Comparison of ENCODE assay signal across 18 cellular contexts in the genomic region with DNA sequence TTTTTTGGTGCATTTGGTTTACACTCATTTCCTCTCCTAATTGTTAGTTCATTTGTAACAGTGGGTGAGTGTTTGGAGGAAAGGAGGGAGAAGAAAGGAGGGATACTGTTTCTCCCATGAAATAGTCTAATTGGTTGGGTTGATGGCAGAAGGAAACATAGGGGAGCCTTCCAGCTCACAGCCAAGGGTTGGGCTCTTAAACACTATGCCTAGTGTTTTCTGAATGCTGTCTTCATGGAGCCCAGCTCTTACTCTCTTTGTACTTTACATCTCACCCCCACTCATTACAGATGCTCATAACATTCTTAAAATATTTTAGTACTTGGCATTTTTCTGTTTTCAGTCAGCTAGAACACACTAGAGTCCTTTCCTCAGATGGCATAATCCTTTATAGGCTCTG. TPM values are rescaled to one million over a fixed set of nuclear protein-coding genes. Genes with fewer than 3 reads are reported as not detected.
DNase-seq lines count a peak whose midpoint lies in the region; ATAC-seq, FAIRE-seq and TF ChIP-seq lines count a peak whose summit lies in the region.
"Had no signal": no experiment of that assay in that cellular context is flagged by ENCODE, and none has a peak within 500 bp of the region (broad histone marks: within the 10 kb centered on the region; RNA-seq: fewer than 3 reads in every experiment).

No MANE protein-coding gene starts in this region.

- H3K79me2 ChIP-seq in endothelial cell of umbilical vein (ENCODE audit: control insufficient read depth, insufficient read depth, low read length), result no peaks in the 10 kb centered on the region

- dilution Hi-C loops in endothelial cell of umbilical vein (cut with MboI; ENCODE audit: extremely low pct_ligation_motif_present, low sequenced_read_pairs), result no loop called here

- H3K4me1 ChIP-seq in endothelial cell of umbilical vein (ENCODE audit: control insufficient read depth, extremely low read depth, insufficient read depth, low read length) (no peaks in the 10 kb centered on the region), testis (peaks cover 11% of the 10 kb centered on the region), esophagus squamous epithelium (peaks cover 0 to 14% (median 0%) of the 10 kb centered on the region in 3 donors)

- no peak for ATAC-seq in GM21737 (IDR thresholded peaks at IDR 0.05; ENCODE audit: unreplicated experiment)
- ATAC-seq in HG02588 (IDR thresholded peaks at IDR 0.05; ENCODE audit: unreplicated experiment), result no peak

- H4K20me1 ChIP-seq in endothelial cell of umbilical vein (replicated peaks; ENCODE audit: control insufficient read depth, extremely low read depth, insufficient read depth, low read length), result no peaks in the 10 kb centered on the region

- no peaks in the 10 kb centered on the region for H3K9me1 ChIP-seq in endothelial cell of umbilical vein (replicated peaks; ENCODE audit: control insufficient read depth, extremely low read depth, insufficient read depth, low read length)

- no peak overlapping the region for H2AFZ ChIP-seq in endothelial cell of umbilical vein (ENCODE audit: low read depth, low read length)

- FAIRE-seq in endothelial cell of umbilical vein (lab: Jason Lieb, UNC), result peak; percentile 49
- FAIRE-seq: endometrium, K562 had no signal

- DNase-seq in COLO829 (ENCODE audit: low spot score) (peak; percentile 79), RPMI7951 (ENCODE audit: low read depth) (peak; percentile 40), endothelial cell of umbilical vein (ENCODE audit: low read depth, low spot score) (no peak), pons (ENCODE audit: low spot score) (peak; percentile 51), testis (no peak), esophagus squamous epithelium (lab: John Stamatoyannopoulos, UW) (no peak)
- DNase-seq: caudate nucleus; HCEC 1CT; NCI-H1417; NCI-H446 treated with DMSO at 0.1 percent for 48 hours; ovary; stimulated activated CD4-positive, alpha-beta T cell treated with anti-CD3 and anti-CD28 coated beads, Interleukin-12 subunit alpha, Interleukin-12 subunit beta, amount 100 ng/mL, for 4 hours; stomach had no signal

- no TSS peak for BruUV-seq in endothelial cell of umbilical vein (replicated peaks; lab: Mats Ljungman, UMichigan)

- CTCF ChIA-PET in endothelial cell of umbilical vein (lab: Charles Lee), result interaction anchor here (0.9 to 2.5 kb wide), 6 partner anchors 10 to 80 kb away, joined by 3 to 19 read pairs (median 9); no protein-coding TSS in a partner anchor

- no peak overlapping the region for H3K9ac ChIP-seq in endothelial cell of umbilical vein (replicated peaks; ENCODE audit: extremely low read depth, insufficient read depth, low read length)

- no peak overlapping the region for H3K4me3 ChIP-seq in endothelial cell of umbilical vein (replicated peaks in 1 of 3; ENCODE audit: insufficient read depth in 1 of 3, low read depth in 1 of 3, low read length in 3 of 3)
- H3K4me3 ChIP-seq in testis, result no peak overlapping the region
- no peak overlapping the region for H3K4me3 ChIP-seq in esophagus squamous epithelium
- H3K4me3 ChIP-seq: K562, ovary, stomach had no signal

- H3K27me3 ChIP-seq in endothelial cell of umbilical vein (ENCODE audit: control insufficient read depth in 2 of 2, insufficient read depth in 2 of 2, low read length in 2 of 2) (no peaks in the 10 kb centered on the region), testis (no peaks in the 10 kb centered on the region), esophagus squamous epithelium (no peaks in the 10 kb centered on the region)
- H3K27me3 ChIP-seq: ovary, stomach had no signal

- no peak overlapping the region for H3K27ac ChIP-seq in endothelial cell of umbilical vein (ENCODE audit: insufficient read depth, low read depth, low read length)
- H3K27ac ChIP-seq in testis, result no peak overlapping the region
- no peak overlapping the region for H3K27ac ChIP-seq in esophagus squamous epithelium
- H3K27ac ChIP-seq: ovary, VCaP had no signal

- no peak overlapping the region for H3K4me2 ChIP-seq in endothelial cell of umbilical vein (ENCODE audit: insufficient read depth, low read length)

- intact Hi-C loops in endothelial cell of umbilical vein (cut with micrococcal nuclease), result no loop called here
- intact Hi-C loops in testis (cut with DNase I; ENCODE audit: low total_unique reads), result no loop called here
- intact Hi-C loops in esophagus squamous epithelium (cut with DNase I), result no loop called here

- H3K9me3 ChIP-seq in endothelial cell of umbilical vein (replicated peaks; ENCODE audit: control insufficient read depth, insufficient read depth, low read length) (no peaks in the 10 kb centered on the region), testis (no peaks in the 10 kb centered on the region), esophagus squamous epithelium (no peaks in the 10 kb centered on the region)
- H3K9me3 ChIP-seq: ovary, stomach had no signal

- no peak for TF ChIP-seq POLR2A in endothelial cell of umbilical vein (IDR thresholded peaks at IDR 0.05; ENCODE audit: low read depth, low read length)
- TF ChIP-seq POLR2A in testis (IDR thresholded peaks at IDR 0.05), result no peak
- no peak for TF ChIP-seq POLR2A in esophagus squamous epithelium (IDR thresholded peaks at IDR 0.05)

- POLR2A ChIA-PET in endothelial cell of umbilical vein (lab: Charles Lee), result no interaction called here

- TF ChIP-seq CTCF in endothelial cell of umbilical vein (IDR thresholded peaks at IDR 0.05; ENCODE audit: extremely low read depth in 1 of 2, insufficient read depth in 1 of 2, low read depth in 1 of 2, low read length in 2 of 2) (no peak), testis (IDR thresholded peaks at IDR 0.05) (no peak), esophagus squamous epithelium (IDR thresholded peaks at IDR 0.05) (no peak)

- H3K36me3 ChIP-seq in endothelial cell of umbilical vein (ENCODE audit: control insufficient read depth in 2 of 2, extremely low read depth in 1 of 2, insufficient read depth in 2 of 2, low read length in 2 of 2), result peaks cover 11 to 34% of the 10 kb centered on the region in 2 experiments
- H3K36me3 ChIP-seq in testis (ENCODE audit: low read depth, missing control alignments), result no peaks in the 10 kb centered on the region
- peaks cover 0 to 70% (median 20%) of the 10 kb centered on the region in 3 donors for H3K36me3 ChIP-seq in esophagus squamous epithelium
- H3K36me3 ChIP-seq: ovary had no signal

TF ChIP-seq in endothelial cell of umbilical vein, 7 proteins besides CTCF, POLR2A, EP300 and RAD21:
- TF ChIP-seq FOS (IDR thresholded peaks at IDR 0.05; ENCODE audit: borderline replicate concordance, insufficient read depth, low read length) (no peak), EZH2 (IDR thresholded peaks at IDR 0.05; ENCODE audit: borderline replicate concordance, low read depth, low read length, severe bottlenecking) (no peak), JUN (IDR thresholded peaks at IDR 0.05; ENCODE audit: borderline replicate concordance, insufficient read depth, insufficient read length, low read depth) (no peak), POLR2AphosphoS5 (IDR thresholded peaks at IDR 0.05; ENCODE audit: insufficient read depth, low read depth, low read length) (no peak), GATA2 (IDR thresholded peaks at IDR 0.05; ENCODE audit: insufficient read depth, insufficient read length, low read depth, low read length) (no peak), MYC (IDR thresholded peaks at IDR 0.05; ENCODE audit: low read depth, low read length) (no peak)
- TF ChIP-seq, protein P1, sequence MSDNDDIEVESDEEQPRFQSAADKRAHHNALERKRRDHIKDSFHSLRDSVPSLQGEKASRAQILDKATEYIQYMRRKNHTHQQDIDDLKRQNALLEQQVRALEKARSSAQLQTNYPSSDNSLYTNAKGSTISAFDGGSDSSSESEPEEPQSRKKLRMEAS (IDR thresholded peaks at IDR 0.05; ENCODE audit: insufficient read depth, insufficient read length), result no peak

RNA-seq across cellular contexts. Expression of a gene that starts 38.2 kb away (rescaled TPM):
- 9.9 and 19.6 TPM in 2 replicates for total RNA-seq in RPMI7951 (2014; rRNA removed; shearing (Covaris generic))
- 91.4 and 97.7 TPM in 2 replicates for total RNA-seq in endothelial cell of umbilical vein
- polyA plus RNA-seq in endothelial cell of umbilical vein, result 49.8 and 56.0 TPM in 2 replicates
- polyA plus RNA-seq in endothelial cell of umbilical vein (2011; cell fraction: cytosol; rRNA removed), result 46.7 and 47.7 TPM in 2 replicates
- 192 and 263 TPM in 2 replicates for polyA plus RNA-seq in endothelial cell of umbilical vein (2011; cell fraction: nucleus; rRNA removed)
- 47.3 and 50.3 TPM in 2 replicates for polyA plus RNA-seq in endothelial cell of umbilical vein (2012)
- polyA minus RNA-seq in endothelial cell of umbilical vein, result 241 and 260 TPM in 2 replicates
- polyA minus RNA-seq in endothelial cell of umbilical vein (2011; cell fraction: cytosol; rRNA and poly(A)+ RNA removed), result 43.2 TPM
- 147 and 206 TPM in 2 replicates for polyA minus RNA-seq in endothelial cell of umbilical vein (2011; cell fraction: nucleus; rRNA and poly(A)+ RNA removed)
- total RNA-seq in testis, result 100 to 1,000 TPM; 250 to 316 TPM
- 134 TPM for polyA plus RNA-seq in testis (ENCODE audit: insufficient read depth, low read depth, low replicate concordance)
- 10 to 100 TPM; 36.7 to 65.3 (median 59.8) TPM for total RNA-seq in esophagus squamous epithelium

RNA-seq across cellular contexts. Expression of a gene that starts 53.8 kb away (rescaled TPM):
- total RNA-seq in RPMI7951 (2014; rRNA removed; shearing (Covaris generic)), result 453 and 475 TPM in 2 replicates
- total RNA-seq in endothelial cell of umbilical vein (520 and 590 TPM in 2 replicates), testis (100 to 1,000 TPM; 342 to 387 TPM), esophagus squamous epithelium (100 to 1,000 TPM; 337 to 726 (median 526) TPM)
- polyA plus RNA-seq in endothelial cell of umbilical vein (829 and 941 TPM in 2 replicates), testis (ENCODE audit: insufficient read depth, low read depth, low replicate concordance) (666 TPM)
- polyA plus RNA-seq in endothelial cell of umbilical vein (2011; cell fraction: cytosol; rRNA removed), result 770 and 805 TPM in 2 replicates
- polyA plus RNA-seq in endothelial cell of umbilical vein (2011; cell fraction: nucleus; rRNA removed), result 569 and 590 TPM in 2 replicates
- 848 and 969 TPM in 2 replicates for polyA plus RNA-seq in endothelial cell of umbilical vein (2012)
- polyA minus RNA-seq in endothelial cell of umbilical vein, result 1,149 and 1,211 TPM in 2 replicates
- polyA minus RNA-seq in endothelial cell of umbilical vein (2011; cell fraction: cytosol; rRNA and poly(A)+ RNA removed), result 887 TPM
- 125 and 191 TPM in 2 replicates for polyA minus RNA-seq in endothelial cell of umbilical vein (2011; cell fraction: nucleus; rRNA and poly(A)+ RNA removed)

Comparison
In these comparisons a context has a peak if more than half of its experiments do, and no peak if none do; other contexts are left out.
1. DNase-seq: peak in COLO829 (single experiment), RPMI7951 (single experiment) and pons (single experiment); none in endothelial cell of umbilical vein (single experiment), testis (single experiment) and esophagus squamous epithelium (single experiment).